Comparison of ENCODE assay signal across 18 cellular contexts in genomic region chr21:37230632-37231246, GRCh38. TPM values are rescaled to one million over a fixed set of nuclear protein-coding genes. Genes with fewer than 3 reads are reported as not detected.
DNase-seq lines count a peak whose midpoint lies in the region; ATAC-seq lines count a peak whose summit lies in the region.
"Had no signal": no experiment of that assay in that cellular context is flagged by ENCODE, and none has a peak within 500 bp of the region (broad histone marks: within the 10 kb centered on the region; RNA-seq: fewer than 3 reads in every experiment).

No MANE protein-coding gene starts in this region.

- H3K9me3 Mint-ChIP-seq in central memory CD8-positive, alpha-beta T cell = no peaks in the 10 kb centered on the region
- no peaks in the 10 kb centered on the region for H3K9me3 Mint-ChIP-seq in natural killer cell treated with Interleukin-12 subunit alpha and Interleukin-12 subunit beta and Interleukin-15 and Interleukin-18, amount 100 ng/mL, for 72 hours
- H3K9me3 Mint-ChIP-seq: dendritic cell treated with granulocyte-macrophage colony-stimulating factor and Interleukin-4, amounts not matched to agents 40 ng/mL and 50 ng/mL, for 4 days; HFFc6 had no signal

- peaks cover 28% of the 10 kb centered on the region for H3K36me3 Mint-ChIP-seq in central memory CD8-positive, alpha-beta T cell (ENCODE audit: insufficient read depth)
- H3K36me3 Mint-ChIP-seq in natural killer cell treated with Interleukin-12 subunit alpha and Interleukin-12 subunit beta and Interleukin-15 and Interleukin-18, amount 100 ng/mL, for 72 hours = peaks cover 13% of the 10 kb centered on the region

- H3K4me1 Mint-ChIP-seq in central memory CD8-positive, alpha-beta T cell = peaks cover 4% of the 10 kb centered on the region
- peaks cover 19 to 25% of the 10 kb centered on the region in 2 donors for H3K4me1 Mint-ChIP-seq in natural killer cell treated with Interleukin-12 subunit alpha and Interleukin-12 subunit beta and Interleukin-15 and Interleukin-18, amount 100 ng/mL, for 72 hours (ENCODE audit: low read depth in 2 of 2)

- ATAC-seq in central memory CD8-positive, alpha-beta T cell (replicated peaks; ENCODE audit: extremely low read depth, poor library complexity, severe bottlenecking) = no peak
- no peak for ATAC-seq in natural killer cell treated with Interleukin-12 subunit alpha and Interleukin-12 subunit beta and Interleukin-15 and Interleukin-18, amount 100 ng/mL, for 72 hours
- ATAC-seq: gastroesophageal sphincter had no signal

- peak overlapping the region; percentile 55 for H3K27ac Mint-ChIP-seq in central memory CD8-positive, alpha-beta T cell (ENCODE audit: low read depth)
- peak overlapping the region; percentile 13 to 17 for H3K27ac Mint-ChIP-seq in natural killer cell treated with Interleukin-12 subunit alpha and Interleukin-12 subunit beta and Interleukin-15 and Interleukin-18, amount 100 ng/mL, for 72 hours
- H3K27ac Mint-ChIP-seq: dendritic cell treated with granulocyte-macrophage colony-stimulating factor and Interleukin-4, amounts not matched to agents 40 ng/mL and 50 ng/mL, for 4 days; HFFc6 had no signal

- H3K27me3 Mint-ChIP-seq in central memory CD8-positive, alpha-beta T cell = no peaks in the 10 kb centered on the region
- no peaks in the 10 kb centered on the region for H3K27me3 Mint-ChIP-seq in natural killer cell treated with Interleukin-12 subunit alpha and Interleukin-12 subunit beta and Interleukin-15 and Interleukin-18, amount 100 ng/mL, for 72 hours
- H3K27me3 Mint-ChIP-seq: dendritic cell treated with granulocyte-macrophage colony-stimulating factor and Interleukin-4, amounts not matched to agents 40 ng/mL and 50 ng/mL, for 4 days had no signal

- no peak overlapping the region for H3K4me3 Mint-ChIP-seq in central memory CD8-positive, alpha-beta T cell
- no peak overlapping the region for H3K4me3 Mint-ChIP-seq in natural killer cell treated with Interleukin-12 subunit alpha and Interleukin-12 subunit beta and Interleukin-15 and Interleukin-18, amount 100 ng/mL, for 72 hours
- H3K4me3 Mint-ChIP-seq: dendritic cell treated with granulocyte-macrophage colony-stimulating factor and Interleukin-4, amounts not matched to agents 40 ng/mL and 50 ng/mL, for 4 days; HFFc6 had no signal

- DNase-seq in COLO668 (lab: John Stamatoyannopoulos, UW; ENCODE audit: unreplicated experiment) = peak; percentile 87
- DNase-seq in NCI-H2029 (lab: John Stamatoyannopoulos, UW) = peak; percentile 81
- DNase-seq in central memory CD8-positive, alpha-beta T cell (ENCODE audit: low spot score in 2 of 2) = no peak
- no peak for DNase-seq in natural killer cell treated with Interleukin-12 subunit alpha and Interleukin-12 subunit beta and Interleukin-15 and Interleukin-18, amount 100 ng/mL, for 72 hours (ENCODE audit: low spot score)
- no peak for DNase-seq in DMS79 treated with DMSO at 0.1 percent for 48 hours (lab: John Stamatoyannopoulos, UW)
- DNase-seq in 8988T = no peak
- DNase-seq in hypothalamus (lab: John Stamatoyannopoulos, UW) = no peak
- DNase-seq: activated CD4-positive, alpha-beta T cell treated with anti-CD3 and anti-CD28 coated beads for 48 hours; activated T-cell treated with anti-CD3 and anti-CD28 coated beads, Interleukin-2, amount 50 U/mL, for 1 hour; BE2C; HFFc6; NCI-H1048; NCI-H2171 treated with DMSO at 0.1 percent for 48 hours; NK-92 treated with Interleukin-12 subunit alpha and Interleukin-12 subunit beta, amount 100 ng/mL, for 24 hours; SK-N-SH; stimulated activated CD4-positive, alpha-beta T cell treated with anti-CD3 and anti-CD28 coated beads, Interleukin-4, amount 100 ng/mL, for 1 hour had no signal

RNA-seq across cellular contexts. Expression of gene VPS26C, which starts 36.4 kb away (rescaled TPM):
- 10 to 100 TPM; 62.0 to 87.0 TPM for total RNA-seq in natural killer cell treated with Interleukin-12 subunit alpha and Interleukin-12 subunit beta and Interleukin-15 and Interleukin-18, amount 100 ng/mL, for 72 hours

Comparison
In these comparisons a context has a peak if more than half of its experiments do, and no peak if none do; other contexts are left out.
1. DNase-seq: peak in COLO668 (single experiment) and NCI-H2029 (single experiment); none in central memory CD8-positive, alpha-beta T cell (0 of 2), natural killer cell treated with Interleukin-12 subunit alpha and Interleukin-12 subunit beta and Interleukin-15 and Interleukin-18, amount 100 ng/mL, for 72 hours (single experiment), DMS79 treated with DMSO at 0.1 percent for 48 hours (single experiment), 8988T (single experiment) and hypothalamus (0 of 51).